9 cellular contexts compared by ENCODE assay signal in the genomic region with DNA sequence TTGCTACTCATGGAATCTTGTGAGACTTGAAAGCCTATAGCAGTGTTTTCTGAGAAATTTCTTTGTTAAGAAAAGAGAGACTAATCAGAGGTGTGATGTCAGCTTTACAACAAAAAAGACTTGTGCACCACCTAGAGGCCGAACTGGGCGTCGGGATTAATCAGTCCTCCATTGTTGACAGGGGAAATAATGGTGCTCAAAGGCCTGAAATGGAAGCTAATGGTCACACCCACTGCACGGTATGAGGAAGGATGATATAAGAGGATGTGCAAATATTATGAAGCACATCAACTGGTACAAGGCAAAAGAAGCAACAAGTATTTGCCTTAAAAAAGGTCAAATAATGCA.
DNase-seq lines count a peak whose midpoint lies in the region; ATAC-seq, FAIRE-seq and TF ChIP-seq lines count a peak whose summit lies in the region.
"Had no signal": no experiment of that assay in that cellular context is flagged by ENCODE, and none has a peak within 500 bp of the region (broad histone marks: within the 10 kb centered on the region; RNA-seq: fewer than 3 reads in every experiment).

No MANE protein-coding gene starts in this region.

- intact Hi-C loops in kidney (cut with DNase I) = no loop called here

- H3K4me3 Mint-ChIP-seq in activated T-cell treated with anti-CD3 and anti-CD28 coated beads, Interleukin-2, amount 50 U/mL, for 4 hours = no peak overlapping the region
- H3K4me3 Mint-ChIP-seq: memory B cell had no signal

- DNase-seq in activated T-cell treated with anti-CD3 and anti-CD28 coated beads for 24 hours (ENCODE audit: low read depth) = peak; percentile 3
- DNase-seq in activated T-cell treated with anti-CD3 and anti-CD28 coated beads, Interleukin-2, amount 50 U/mL, for 4 hours = no peak
- peak; percentile 76 for DNase-seq in HT1080 (ENCODE audit: low read depth)
- peak; percentile 85 to 94 for DNase-seq in NOMO-1 (lab: John Stamatoyannopoulos, UW; ENCODE audit: unreplicated experiment in 2 of 2)
- DNase-seq in brain microvascular endothelial cell = peak; percentile 64
- DNase-seq in kidney = peak; percentile 71
- DNase-seq in superior temporal gyrus (ENCODE audit: extremely low spot score) = peak; percentile 75

- no peaks in the 10 kb centered on the region for H3K27me3 Mint-ChIP-seq in activated T-cell treated with anti-CD3 and anti-CD28 coated beads, Interleukin-2, amount 50 U/mL, for 4 hours (ENCODE audit: low read depth)
- H3K27me3 Mint-ChIP-seq: memory B cell had no signal

- H3K4me3 ChIP-seq in brain microvascular endothelial cell (ENCODE audit: low read depth, low read length) = no peak overlapping the region
- H3K4me3 ChIP-seq in kidney (ENCODE audit: low read length in 2 of 2) = no peak overlapping the region

- no peak overlapping the region for H3K27ac ChIP-seq in brain microvascular endothelial cell
- no peak overlapping the region for H3K27ac ChIP-seq in kidney (ENCODE audit: low read depth in 2 of 2, low read length in 2 of 2)

- no peaks in the 10 kb centered on the region for H3K9me3 ChIP-seq in kidney (ENCODE audit: control insufficient read depth in 1 of 2, low read length in 2 of 2)

- FAIRE-seq in kidney (lab: Jason Lieb, UNC) = peak; percentile 29

- no peaks in the 10 kb centered on the region for H3K27me3 ChIP-seq in brain microvascular endothelial cell (replicated peaks)

- H3K9ac ChIP-seq in kidney (ENCODE audit: low read length in 2 of 2) = no peak overlapping the region

- in situ Hi-C loops in brain microvascular endothelial cell (cut with HindIII; ENCODE audit: low pct_ligation_motif_present, low sequenced_read_pairs) = no loop called here

- no peaks in the 10 kb centered on the region for H3K4me1 ChIP-seq in kidney (ENCODE audit: control insufficient read depth in 1 of 2, insufficient read depth in 1 of 2, low read depth in 1 of 2, low read length in 2 of 2)

- no peak for ATAC-seq in activated T-cell treated with anti-CD3 and anti-CD28 coated beads, Interleukin-2, amount 50 U/mL, for 4 hours
- ATAC-seq in GM21737 (IDR thresholded peaks at IDR 0.05; ENCODE audit: unreplicated experiment) = peak; percentile 88

- no peaks in the 10 kb centered on the region for H3K9me3 Mint-ChIP-seq in activated T-cell treated with anti-CD3 and anti-CD28 coated beads, Interleukin-2, amount 50 U/mL, for 4 hours

- H3K36me3 ChIP-seq in brain microvascular endothelial cell (replicated peaks) (no peaks in the 10 kb centered on the region), kidney (ENCODE audit: control insufficient read depth in 1 of 2, insufficient read depth in 2 of 2, low read length in 2 of 2) (no peaks in the 10 kb centered on the region)

- H3K4me1 Mint-ChIP-seq in activated T-cell treated with anti-CD3 and anti-CD28 coated beads, Interleukin-2, amount 50 U/mL, for 4 hours (ENCODE audit: low read depth) = no peaks in the 10 kb centered on the region
- H3K4me1 Mint-ChIP-seq: memory B cell had no signal

- H3K36me3 Mint-ChIP-seq in activated T-cell treated with anti-CD3 and anti-CD28 coated beads, Interleukin-2, amount 50 U/mL, for 4 hours (ENCODE audit: insufficient read depth) = no peaks in the 10 kb centered on the region
- H3K36me3 Mint-ChIP-seq: memory B cell had no signal

- TF ChIP-seq CTCF in brain microvascular endothelial cell (IDR thresholded peaks at IDR 0.05; ENCODE audit: low read depth, low read length, missing control alignments) (peak; percentile 81), kidney (IDR thresholded peaks at IDR 0.05; ENCODE audit: borderline replicate concordance, extremely low read depth, insufficient read depth) (peak; percentile 69)
